7 cellular contexts compared by ENCODE assay signal in the genomic region with DNA sequence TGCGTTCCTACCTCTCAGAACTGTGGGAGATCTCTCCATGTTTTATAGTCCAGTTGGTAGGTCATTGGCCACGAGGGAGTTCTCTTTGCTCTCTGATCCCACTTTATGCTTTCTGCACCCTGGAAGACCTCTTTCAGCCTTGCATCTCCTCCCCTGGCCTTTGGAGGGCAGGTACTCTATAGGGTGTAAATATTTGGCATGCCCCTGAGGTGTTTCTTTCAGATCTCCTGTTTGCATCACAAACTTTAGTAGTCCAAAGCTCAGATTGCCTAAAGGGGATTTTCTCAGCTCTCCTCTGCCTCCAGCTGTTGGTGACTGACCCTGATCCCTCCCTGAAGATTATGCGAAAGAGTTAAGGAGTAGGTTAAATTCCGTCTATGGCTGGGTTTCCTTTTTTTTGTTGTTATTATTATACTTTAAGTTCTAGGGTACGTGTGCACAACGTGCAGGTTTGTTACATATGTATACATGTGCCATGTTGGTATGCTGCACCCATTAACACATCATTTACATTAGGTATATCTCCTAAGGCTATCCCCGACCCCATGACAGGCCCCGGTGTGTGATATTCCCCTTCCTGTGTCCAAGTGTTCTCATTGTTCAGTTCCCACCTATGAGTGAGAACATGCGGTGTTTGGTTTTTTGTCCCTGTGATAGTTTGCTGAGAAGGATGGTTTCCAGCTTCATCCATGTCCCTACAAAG. TPM values are rescaled to one million over a fixed set of nuclear protein-coding genes. Genes with fewer than 3 reads are reported as not detected.
DNase-seq lines count a peak whose midpoint lies in the region; ATAC-seq, FAIRE-seq and TF ChIP-seq lines count a peak whose summit lies in the region.
"Not testable (repeated sequence)": the region's sequence is repeated elsewhere in the genome, so short reads cannot be mapped to it uniquely, and the experiment has no call there.

No MANE protein-coding gene starts in this region.

- not testable (repeated sequence) for H4K20me1 ChIP-seq in GM23338 (replicated peaks; ENCODE audit: insufficient read depth); hepatocyte (ENCODE audit: insufficient read depth, poor library complexity, severe bottlenecking)

- H3K27me3 Mint-ChIP-seq in GM23338 (ENCODE audit: insufficient read depth, low read depth, poor library complexity) = not testable (repeated sequence)

- not testable (repeated sequence) for H3F3A ChIP-seq in GM23338 (replicated peaks; ENCODE audit: low read depth)

- not testable (repeated sequence) for H3K27ac Mint-ChIP-seq in GM23338

- TF ChIP-seq CTCF in GM23338 (conservative IDR thresholded peaks at IDR 0.05; ENCODE audit: low read depth in 2 of 2) = peak in 1 of 2 experiments; percentile 17; a peak in 1 of 4 replicates
- not testable (repeated sequence) for TF ChIP-seq CTCF in hepatocyte (IDR thresholded peaks at IDR 0.05; ENCODE audit: poor library complexity); right lobe of liver (IDR thresholded peaks at IDR 0.05)

- WGBS in hepatocyte (ENCODE audit: low lambda C conversion rate, missing lambda C conversion rate) = 73% methylated on average over 9 of the region's 9 CpGs
- 75% methylated on average over 9 of the region's 9 CpGs for whole genome bisulfite sequencing in right lobe of liver (ENCODE audit: insufficient coverage, low coverage, low lambda C conversion rate, missing lambda C conversion rate)

- FAIRE-seq in urothelium cell line (lab: Jason Lieb, UNC) = peak; percentile 20

- not testable (repeated sequence) for TF ChIP-seq POLR2A in right lobe of liver (IDR thresholded peaks at IDR 0.05)

- in situ Hi-C loops in T47D (cut with HindIII; ENCODE audit: low pct_unique_long_range_greater_than_20kb, low sequenced_read_pairs) = not testable (repeated sequence)

- not testable (repeated sequence) for H3K4me3 ChIP-seq in GM23338, hepatocyte, right lobe of liver

- not testable (repeated sequence) for H3K36me3 Mint-ChIP-seq in GM23338 (ENCODE audit: low read depth)

- not testable (repeated sequence) for H3K79me2 ChIP-seq in GM23338 (replicated peaks; ENCODE audit: insufficient read depth); hepatocyte

- H3K9me2 ChIP-seq in GM23338 (ENCODE audit: insufficient read depth); hepatocyte (replicated peaks; ENCODE audit: insufficient read depth): not testable (repeated sequence)

- intact Hi-C loops in right lobe of liver (cut with DNase I) = not testable (repeated sequence)

- not testable (repeated sequence) for H3K27ac ChIP-seq in GM23338 (ENCODE audit: low read depth); hepatocyte; right lobe of liver

- H3K36me3 ChIP-seq in GM23338 (ENCODE audit: insufficient read depth); hepatocyte (replicated peaks; ENCODE audit: insufficient read depth, low read depth): not testable (repeated sequence)
- H3K36me3 ChIP-seq in right lobe of liver = peaks cover 0 to 15% (median 5%) of the 10 kb centered on the region in 4 donors

- H3K9me3 ChIP-seq in hepatocyte (ENCODE audit: low read depth); right lobe of liver: not testable (repeated sequence)

- not testable (repeated sequence) for H3K4me1 Mint-ChIP-seq in GM23338

- 0 out of 2 replicates have a peak overlapping the region, but pooled peaks have one; percentile 1 for H2AFZ ChIP-seq in GM23338
- not testable (repeated sequence) for H2AFZ ChIP-seq in hepatocyte

- peak; percentile 81 for ATAC-seq in GM23338
- ATAC-seq in left lobe of liver = peak; percentile 64
- ATAC-seq in right lobe of liver = peak; percentile 50 to 85 (median 69)

- H3K4me2 ChIP-seq in GM23338, hepatocyte: not testable (repeated sequence)

- H3K27me3 ChIP-seq in GM23338 (ENCODE audit: insufficient read depth); hepatocyte; right lobe of liver: not testable (repeated sequence)

- H3K4me3 Mint-ChIP-seq in GM23338 = not testable (repeated sequence)

- not testable (repeated sequence) for H3K9me3 Mint-ChIP-seq in GM23338

- peak; percentile 42 for DNase-seq in GM23338 (ENCODE audit: low spot score)
- peak; percentile 3 for DNase-seq in HuH-7 (ENCODE audit: low spot score)
- peak; percentile 7 to 20 for DNase-seq in T47D (ENCODE audit: low read depth in 1 of 2, low spot score in 1 of 2)
- DNase-seq in hepatocyte (ENCODE audit: low spot score) = peak; percentile 3
- DNase-seq in left lobe of liver (ENCODE audit: low spot score); right lobe of liver; urothelium cell line (ENCODE audit: low spot score): not testable (repeated sequence)

- H3K4me1 ChIP-seq in GM23338 (ENCODE audit: insufficient read depth); hepatocyte (ENCODE audit: insufficient read depth); right lobe of liver: not testable (repeated sequence)

RNA-seq across cellular contexts. Expression of a gene that starts 29.0 kb away (rescaled TPM):
- total RNA-seq in GM23338 (2014; rRNA removed; shearing (Covaris generic)) = 4.0 TPM in 1 of 2 replicates, not detected in the other
- polyA plus RNA-seq in GM23338 (2016; fragmentation: Nextera tagmentation; extraction: Ambion mirVana) = not detected in 2 replicates
- 4.6 and 6.7 TPM in 2 replicates for total RNA-seq in hepatocyte
- polyA plus RNA-seq in hepatocyte = 1.2 and 5.4 TPM in 2 replicates
- 3.0 TPM for total RNA-seq in left lobe of liver
- 1 to 10 TPM; 1.1 to 3.4 (median 2.1) TPM for total RNA-seq in right lobe of liver

RNA-seq across cellular contexts. Expression of a gene that starts 33.9 kb away (rescaled TPM):
- 53.3 and 76.5 TPM in 2 replicates for total RNA-seq in GM23338 (2014; rRNA removed; shearing (Covaris generic))
- polyA plus RNA-seq in GM23338 (2016; fragmentation: Nextera tagmentation; extraction: Ambion mirVana) (37.9 and 41.9 TPM in 2 replicates), hepatocyte (3.2 and 3.9 TPM in 2 replicates)
- total RNA-seq in hepatocyte (7.6 and 12.0 TPM in 2 replicates), left lobe of liver (3.3 TPM), right lobe of liver (1 to 10 TPM in 5 of 6 experiments, under 1 TPM in 1; 0.73 to 9.0 (median 4.2) TPM)

RNA-seq across cellular contexts. Expression of a gene that starts 46.1 kb away (rescaled TPM):
- 61.9 and 67.1 TPM in 2 replicates for total RNA-seq in GM23338 (2014; rRNA removed; shearing (Covaris generic))
- polyA plus RNA-seq in GM23338 (2016; fragmentation: Nextera tagmentation; extraction: Ambion mirVana) (34.1 and 38.5 TPM in 2 replicates), hepatocyte (122 and 140 TPM in 2 replicates)
- total RNA-seq in hepatocyte (114 and 118 TPM in 2 replicates), left lobe of liver (56.2 TPM), right lobe of liver (10 to 100 TPM; 34.0 to 69.6 (median 49.7) TPM)
